Comparison of ENCODE assay signal across 19 cellular contexts in the genomic region with DNA sequence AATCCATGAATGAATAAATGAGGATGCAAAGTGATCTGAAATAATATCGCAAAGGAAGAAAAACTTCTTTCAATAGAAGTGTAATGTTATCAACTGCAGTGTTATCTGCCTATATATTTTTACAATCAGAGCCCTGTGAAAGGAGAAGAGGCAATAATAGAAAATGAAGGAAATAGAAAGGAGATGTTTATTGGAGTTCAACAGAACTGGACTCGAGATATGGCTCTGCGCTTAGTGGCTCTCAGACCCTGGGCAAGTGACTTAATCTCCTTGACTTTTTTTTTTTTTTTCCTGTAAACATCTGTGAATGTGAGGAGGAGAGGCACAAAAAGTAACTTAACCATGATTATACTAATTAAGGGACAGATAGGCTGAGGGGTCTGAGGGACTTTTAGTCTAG. TPM values are rescaled to one million over a fixed set of nuclear protein-coding genes. Genes with fewer than 3 reads are reported as not detected.
DNase-seq lines count a peak whose midpoint lies in the region; ATAC-seq, FAIRE-seq and TF ChIP-seq lines count a peak whose summit lies in the region.
"Had no signal": no experiment of that assay in that cellular context is flagged by ENCODE, and none has a peak within 500 bp of the region (broad histone marks: within the 10 kb centered on the region; RNA-seq: fewer than 3 reads in every experiment).

No MANE protein-coding gene starts in this region.

- H3K4me3 ChIP-seq in CD8-positive, alpha-beta T cell (ENCODE audit: low read depth, low read length) = no peak overlapping the region
- H3K4me3 ChIP-seq in small intestine (ENCODE audit: low read depth in 1 of 2, low read length in 2 of 2) = no peak overlapping the region
- no peak overlapping the region for H3K4me3 ChIP-seq in gastroesophageal sphincter
- H3K4me3 ChIP-seq: BLaER1 treated with 17β-estradiol and CSF1 and Interleukin-3, amounts not matched to agents 10 nM and 100 nM; HAP-1 had no signal

- no peak for TF ChIP-seq EP300 in gastroesophageal sphincter (IDR thresholded peaks at IDR 0.05)

- 16 to 65% (median 36%) methylated on average over 3 of the region's 3 CpGs for WGBS in small intestine, 3 donors
- WGBS in gastroesophageal sphincter (ENCODE audit: low coverage in 1 of 2), 2 donors = 76 to 80% methylated on average over 3 of the region's 3 CpGs

- no peak for ATAC-seq in CD8-positive, alpha-beta T cell
- ATAC-seq in left colon (peak; percentile 88), HG03342 (IDR thresholded peaks at IDR 0.05; ENCODE audit: unreplicated experiment) (no peak), gastroesophageal sphincter (no peak)
- ATAC-seq: PC-3 had no signal

- POLR2A ChIA-PET in CD8-positive, alpha-beta T cell (lab: Charles Lee) = interaction anchor here (2.7 kb wide), 1 partner anchor 11 kb away, joined by 7 read pairs; no protein-coding TSS in a partner anchor

- H3K27me3 ChIP-seq in CD8-positive, alpha-beta T cell (ENCODE audit: insufficient read depth, low read length) = no peaks in the 10 kb centered on the region
- H3K27me3 ChIP-seq in small intestine (ENCODE audit: control insufficient read depth in 2 of 2, insufficient read depth in 2 of 2, low read length in 2 of 2) (no peaks in the 10 kb centered on the region), gastroesophageal sphincter (peaks cover 7% of the 10 kb centered on the region)
- H3K27me3 ChIP-seq: BLaER1 treated with 17β-estradiol and CSF1 and Interleukin-3, amounts not matched to agents 10 nM and 100 nM had no signal

- CTCF ChIA-PET in CD8-positive, alpha-beta T cell (lab: Charles Lee) = interaction anchor here (1.0 to 2.7 kb wide), 4 partner anchors 12 to 148 kb away, joined by 3 to 11 read pairs (median 3); no protein-coding TSS in a partner anchor

- H3K4me3 Mint-ChIP-seq in CD8-positive, alpha-beta T cell = no peak overlapping the region

- H3K9me3 Mint-ChIP-seq in CD8-positive, alpha-beta T cell = peaks cover 4% of the 10 kb centered on the region

- peaks cover 27% of the 10 kb centered on the region for H3K4me1 Mint-ChIP-seq in CD8-positive, alpha-beta T cell (ENCODE audit: low read depth)

- intact Hi-C loops in CD8-positive, alpha-beta T cell (cut with DNase I, micrococcal nuclease) = no loop called here
- intact Hi-C loops in left colon (cut with DNase I, micrococcal nuclease) = no loop called here

- peak overlapping the region; percentile 37 for H3K27ac Mint-ChIP-seq in CD8-positive, alpha-beta T cell

- no peak overlapping the region for H3K27ac ChIP-seq in CD8-positive, alpha-beta T cell (ENCODE audit: low read depth, low read length)
- H3K27ac ChIP-seq in small intestine (ENCODE audit: low read depth in 1 of 2, low read length in 1 of 2) (no peak overlapping the region), gastroesophageal sphincter (no peak overlapping the region)

- H3K4me1 ChIP-seq in CD8-positive, alpha-beta T cell (ENCODE audit: insufficient read depth, low read length) = peaks cover 19% of the 10 kb centered on the region
- H3K4me1 ChIP-seq in small intestine (ENCODE audit: control insufficient read depth in 2 of 2, insufficient read depth in 1 of 2, low read depth in 1 of 2, low read length in 1 of 2) (no peaks in the 10 kb centered on the region), gastroesophageal sphincter (peaks cover 0 to 17% (median 0%) of the 10 kb centered on the region in 3 donors)
- H3K4me1 ChIP-seq: HAP-1 had no signal

- TF ChIP-seq POLR2A in gastroesophageal sphincter (IDR thresholded peaks at IDR 0.05) = no peak

- H3K36me3 ChIP-seq in CD8-positive, alpha-beta T cell (ENCODE audit: insufficient read depth, low read length) = no peaks in the 10 kb centered on the region
- H3K36me3 ChIP-seq in small intestine (ENCODE audit: control insufficient read depth in 2 of 2, insufficient read depth in 2 of 2, low read length in 2 of 2) = no peaks in the 10 kb centered on the region
- H3K36me3 ChIP-seq in gastroesophageal sphincter = no peaks in the 10 kb centered on the region
- H3K36me3 ChIP-seq: HAP-1 had no signal

- DNase-seq in CD8-positive, alpha-beta T cell = no peak
- peak; percentile 15 for DNase-seq in KBM-7
- DNase-seq in left colon = no peak
- DNase-seq in small intestine = peak; percentile 71
- DNase-seq in HT-29 (ENCODE audit: low spot score) = no peak
- DNase-seq: COR-L47, DMS 273 treated with DMSO at 0.1 percent for 48 hours, GDM1, NCI-H1105, NCI-H2081, NCI-H2171 treated with DMSO at 0.1 percent for 48 hours, NCI-H446 treated with DMSO at 0.1 percent for 48 hours, PC-3, RPMI8226, SIG-M5 had no signal

- FAIRE-seq in small intestine (lab: Jason Lieb, UNC) = no peak

- H3K27me3 Mint-ChIP-seq in CD8-positive, alpha-beta T cell (ENCODE audit: low read depth) = no peaks in the 10 kb centered on the region

- no peaks in the 10 kb centered on the region for H3K36me3 Mint-ChIP-seq in CD8-positive, alpha-beta T cell

- in situ Hi-C loops in KBM-7 (cut with MboI; ENCODE audit: low pct_unique_long_range_greater_than_20kb, low sequenced_read_pairs) = loop anchor here (25.0 kb wide), 1 partner anchor 271 kb away; no protein-coding TSS in a partner anchor

- H3K9me3 ChIP-seq in CD8-positive, alpha-beta T cell (ENCODE audit: low read length) = no peaks in the 10 kb centered on the region
- H3K9me3 ChIP-seq in small intestine (ENCODE audit: control insufficient read depth, low read depth) (no peaks in the 10 kb centered on the region), gastroesophageal sphincter (peaks cover 0 to 7% (median 0%) of the 10 kb centered on the region in 3 donors)

- TF ChIP-seq CTCF in CD8-positive, alpha-beta T cell (IDR thresholded peaks at IDR 0.05) = no peak
- TF ChIP-seq CTCF in gastroesophageal sphincter (IDR thresholded peaks at IDR 0.05) = no peak

RNA-seq across cellular contexts. Expression of a gene that starts 18.9 kb away (rescaled TPM):
- total RNA-seq in CD8-positive, alpha-beta T cell = 1 to 10 TPM; 3.7 TPM
- total RNA-seq in left colon (1 to 10 TPM; 1.7 to 2.6 TPM), gastroesophageal sphincter (1 to 10 TPM; 1.2 to 2.4 (median 1.6) TPM)
- polyA plus RNA-seq in small intestine = under 1 TPM in 1 of 3 donors, not detected in 2; 0.63 TPM
- total RNA-seq in HT-29 (2014; rRNA removed; shearing (Covaris generic)) = 1.3 and 1.6 TPM in 2 replicates

Comparison
In these comparisons a context has a peak if more than half of its experiments do, and no peak if none do; other contexts are left out.
1. DNase-seq: peak in KBM-7 (single experiment) and small intestine (single experiment); none in CD8-positive, alpha-beta T cell (0 of 7), left colon (0 of 2) and HT-29 (single experiment).